22 cellular contexts compared by ENCODE assay signal in the genomic region with DNA sequence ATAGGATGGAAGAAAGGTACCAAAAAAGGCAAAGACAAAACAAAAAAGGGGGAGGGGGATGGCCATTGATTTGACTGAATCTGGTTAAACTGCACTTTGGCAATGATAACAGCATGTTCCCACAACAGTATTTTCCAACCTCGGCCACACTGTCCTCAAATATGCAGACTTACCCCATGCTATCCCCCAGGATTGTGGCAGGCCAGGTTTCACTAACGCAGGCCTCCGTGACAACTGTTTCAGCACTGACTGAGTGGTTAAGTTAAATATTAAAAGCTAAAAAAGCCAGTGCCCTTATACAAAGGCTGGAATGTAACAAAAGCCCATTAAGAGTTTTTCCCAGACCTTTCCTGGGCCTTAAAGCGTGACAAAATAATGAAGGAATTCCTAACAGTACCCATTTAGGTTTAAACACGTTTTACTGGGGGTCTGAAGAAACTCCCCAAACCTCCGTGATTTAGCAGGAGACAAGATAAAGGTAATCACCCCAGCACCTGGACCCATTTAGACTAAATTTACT.
"Had no signal": no experiment of that assay in that cellular context is flagged by ENCODE, and none has a peak within 500 bp of the region (broad histone marks: within the 10 kb centered on the region; RNA-seq: fewer than 3 reads in every experiment).

No MANE protein-coding gene starts in this region.

- H3K4me3 Mint-ChIP-seq: activated naive CD8-positive, alpha-beta T cell treated with anti-CD3 and anti-CD28 coated beads for 36 hours; central memory CD8-positive, alpha-beta T cell; natural killer cell treated with Interleukin-12 subunit alpha and Interleukin-12 subunit beta and Interleukin-15 and Interleukin-18, amount 100 ng/mL, for 72 hours had no signal

- DNase-seq: activated CD4-positive, alpha-beta T cell treated with anti-CD3 and anti-CD28 coated beads for 1 hour; activated CD8-positive, alpha-beta memory T cell treated with anti-CD3 and anti-CD28 coated beads for 24 hours; activated naive CD4-positive, alpha-beta T cell; activated naive CD8-positive, alpha-beta T cell treated with anti-CD3 and anti-CD28 coated beads for 36 hours; amniotic stem cell; head of caudate nucleus; left colon; lower lobe of right lung; posterior cingulate gyrus; stimulated activated naive CD8-positive, alpha-beta T cell treated with anti-CD3 and anti-CD28 coated beads, Interleukin-15, Interleukin-2, amounts not matched to agents 100 U/mL and 50 U/mL, for 24 hours; substantia nigra; T-helper 2 cell; WERI-Rb-1 had no signal

- H3K36me3 ChIP-seq: lower lobe of right lung, right atrium auricular region, tibial nerve, WERI-Rb-1 had no signal

- H3K9me3 ChIP-seq: lower lobe of right lung, right atrium auricular region, tibial nerve had no signal

- H3K4me3 ChIP-seq: coronary artery, lower lobe of right lung, right atrium auricular region, skin epidermis, tibial nerve had no signal

- H3K27me3 Mint-ChIP-seq: activated naive CD8-positive, alpha-beta T cell treated with anti-CD3 and anti-CD28 coated beads for 36 hours had no signal

- H3K4me1 Mint-ChIP-seq: activated naive CD8-positive, alpha-beta T cell treated with anti-CD3 and anti-CD28 coated beads for 36 hours; central memory CD8-positive, alpha-beta T cell had no signal

- H3K27me3 ChIP-seq: right atrium auricular region, tibial nerve had no signal

- H3K4me1 ChIP-seq: lower lobe of right lung, right atrium auricular region had no signal

- FAIRE-seq: endometrium, frontal cortex, urothelium cell line had no signal

- H3K27ac ChIP-seq: coronary artery, lower lobe of right lung, right atrium auricular region, tibial nerve, WERI-Rb-1 had no signal

- H3K9me3 Mint-ChIP-seq: activated naive CD8-positive, alpha-beta T cell treated with anti-CD3 and anti-CD28 coated beads for 36 hours; central memory CD8-positive, alpha-beta T cell; natural killer cell treated with Interleukin-12 subunit alpha and Interleukin-12 subunit beta and Interleukin-15 and Interleukin-18, amount 100 ng/mL, for 72 hours had no signal

- H3K27ac Mint-ChIP-seq: activated naive CD8-positive, alpha-beta T cell treated with anti-CD3 and anti-CD28 coated beads for 36 hours; natural killer cell treated with Interleukin-12 subunit alpha and Interleukin-12 subunit beta and Interleukin-15 and Interleukin-18, amount 100 ng/mL, for 72 hours had no signal

- H3K36me3 Mint-ChIP-seq: activated naive CD8-positive, alpha-beta T cell treated with anti-CD3 and anti-CD28 coated beads for 36 hours; natural killer cell treated with Interleukin-12 subunit alpha and Interleukin-12 subunit beta and Interleukin-15 and Interleukin-18, amount 100 ng/mL, for 72 hours had no signal
